ENCODE assay signal across 15 cellular contexts in the genomic region with DNA sequence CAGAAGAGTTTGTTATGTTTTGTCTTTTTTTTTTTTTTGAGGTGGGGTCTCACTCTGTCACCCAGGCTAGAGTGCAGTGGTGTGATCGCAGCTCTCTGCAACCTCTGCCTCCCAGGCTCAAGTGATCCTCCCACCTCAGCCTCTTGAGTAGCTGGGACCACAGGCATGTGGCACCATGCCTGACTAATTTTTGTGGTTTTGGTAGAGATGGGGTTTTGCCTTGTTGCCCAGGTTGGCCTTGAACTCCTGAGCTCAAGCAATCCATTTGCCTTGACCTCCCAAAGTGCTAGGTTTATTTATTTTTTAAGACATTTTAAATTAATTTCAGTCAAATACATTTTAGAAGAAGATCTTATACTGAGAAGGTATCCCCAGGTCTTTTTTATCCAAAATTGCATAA.
"Had no signal": no experiment of that assay in that cellular context is flagged by ENCODE, and none has a peak within 500 bp of the region (broad histone marks: within the 10 kb centered on the region; RNA-seq: fewer than 3 reads in every experiment).

No MANE protein-coding gene starts in this region.

- H3K27ac ChIP-seq: foreskin keratinocyte, prostate gland, right lobe of liver, spleen had no signal

- H3K36me3 ChIP-seq: prostate gland, right lobe of liver, spleen had no signal

- FAIRE-seq: endometrium had no signal

- H3K4me1 ChIP-seq: foreskin keratinocyte, prostate gland, right lobe of liver, spleen had no signal

- DNase-seq: activated CD4-positive, alpha-beta T cell treated with anti-CD3 and anti-CD28 coated beads, Interleukin-2, amount 10 ng/mL, durations not matched to agents 24 days and 14 days; activated naive CD4-positive, alpha-beta T cell; foreskin keratinocyte; head of caudate nucleus; occipital lobe; right lobe of liver; spleen; stimulated activated CD4-positive, alpha-beta T cell treated with anti-CD3 and anti-CD28 coated beads, Interleukin-1b, Interleukin-23, amount 100 ng/mL, for 48 hours; stimulated activated naive B cell treated with anti-CD40 and anti-IgM and Interleukin-4, amounts not matched to agents 10 μg/mL and 1 μg/mL and 100 μg/mL, for 72 hours; trophoblast cell had no signal

- H3K27me3 ChIP-seq: foreskin keratinocyte, right lobe of liver, spleen had no signal

- ATAC-seq: esophagus mucosa; foreskin keratinocyte; left lobe of liver; right lobe of liver; stimulated activated naive B cell treated with anti-CD40 and anti-IgM and Interleukin-4, amounts not matched to agents 10 μg/mL and 1 μg/mL and 100 μg/mL, for 72 hours; WTC11 had no signal

- H3K9me3 ChIP-seq: prostate gland, right lobe of liver, spleen had no signal

- H3K4me3 ChIP-seq: prostate gland, right lobe of liver, spleen had no signal
